1 cellular context compared by ENCODE assay signal in genomic region chr9:133870598-133871595, GRCh38.
TF ChIP-seq lines count a peak whose summit lies in the region.

No MANE protein-coding gene starts in this region.

TF ChIP-seq in neural cell, 6 proteins besides CTCF, POLR2A, EP300 and RAD21:
- TF ChIP-seq MXI1 (conservative IDR thresholded peaks at IDR 0.05; ENCODE audit: poor library complexity, severe bottlenecking), result no peak
- no peak for TF ChIP-seq EZH2 (IDR thresholded peaks at IDR 0.05; ENCODE audit: borderline replicate concordance, insufficient read depth, low read length, poor library complexity, severe bottlenecking)
- no peak for TF ChIP-seq SMC3 (conservative IDR thresholded peaks at IDR 0.05; ENCODE audit: poor library complexity)
- no peak for TF ChIP-seq TAF1 (IDR thresholded peaks at IDR 0.05; ENCODE audit: low read depth)
- no peak for TF ChIP-seq REST (IDR thresholded peaks at IDR 0.05; ENCODE audit: borderline replicate concordance)
- no peak for TF ChIP-seq POLR2AphosphoS5 (IDR thresholded peaks at IDR 0.05)
